23 cellular contexts compared by ENCODE assay signal in genomic region chr16:88523381-88524159, GRCh38. TPM values are rescaled to one million over a fixed set of nuclear protein-coding genes. Genes with fewer than 3 reads are reported as not detected.
DNase-seq lines count a peak whose midpoint lies in the region; ATAC-seq, FAIRE-seq and TF ChIP-seq lines count a peak whose summit lies in the region.
"Had no signal": no experiment of that assay in that cellular context is flagged by ENCODE, and none has a peak within 500 bp of the region (broad histone marks: within the 10 kb centered on the region; RNA-seq: fewer than 3 reads in every experiment).

No MANE protein-coding gene starts in this region.

- no peak overlapping the region for H2BK20ac ChIP-seq in H1 (ENCODE audit: low read length)

- H3K9ac ChIP-seq in NT2/D1 (ENCODE audit: insufficient read length, low read depth) (peak overlapping the region; percentile 42), H1 (replicated peaks in 1 of 4; ENCODE audit: extremely low read depth in 1 of 4, low read depth in 3 of 4, low read length in 3 of 4) (no peak overlapping the region)

- no peak overlapping the region for H3K56ac ChIP-seq in H1 (replicated peaks; ENCODE audit: insufficient read length, low read depth, low read length)

- POLR2A ChIA-PET in H1 (lab: Charles Lee; ENCODE audit: partially characterized antibody), result interaction anchor here (1.1 kb wide), 1 partner anchor 26 kb away, joined by 3 read pairs; no protein-coding TSS in a partner anchor

- H3K36me3 ChIP-seq in NT2/D1 (ENCODE audit: insufficient read depth, insufficient read length, low read length) (peaks cover 3% of the 10 kb centered on the region), H1 (ENCODE audit: control insufficient read depth in 2 of 4, insufficient read depth in 4 of 4, low read length in 3 of 4) (no peaks in the 10 kb centered on the region), ovary (no peaks in the 10 kb centered on the region)

- H3K4ac ChIP-seq in H1 (replicated peaks; ENCODE audit: insufficient read length, low read depth, low read length), result no peak overlapping the region

- no peaks in the 10 kb centered on the region for H3K79me1 ChIP-seq in H1 (ENCODE audit: low read depth, low read length)

- H3K9me3 ChIP-seq in NT2/D1 (ENCODE audit: insufficient read depth, low read length) (no peaks in the 10 kb centered on the region), H1 (ENCODE audit: insufficient read depth in 2 of 2, low read depth in 1 of 2, low read length in 1 of 2) (no peaks in the 10 kb centered on the region), ovary (no peaks in the 10 kb centered on the region)

- H3K14ac ChIP-seq in H1 (ENCODE audit: insufficient read length), result no peak overlapping the region

- H4K5ac ChIP-seq in H1 (ENCODE audit: insufficient read length, low read depth, low read length), result no peak overlapping the region

- H2AFZ ChIP-seq in H1 (ENCODE audit: low read length), result no peak overlapping the region

- no peak overlapping the region for H2BK5ac ChIP-seq in H1 (ENCODE audit: low read depth, low read length)

- H3K27me3 ChIP-seq in NT2/D1 (ENCODE audit: insufficient read depth, insufficient read length) (no peaks in the 10 kb centered on the region), H1 (replicated peaks in 1 of 4; ENCODE audit: control insufficient read depth in 3 of 4, extremely low read depth in 1 of 4, insufficient read depth in 3 of 4, low read length in 3 of 4) (no peaks in the 10 kb centered on the region), ovary (no peaks in the 10 kb centered on the region)

- no peak for TF ChIP-seq EP300 in H1 (IDR thresholded peaks at IDR 0.05; ENCODE audit: borderline replicate concordance in 1 of 2, low read depth in 2 of 2, low read length in 2 of 2)
- no peak for TF ChIP-seq EP300 in ovary (IDR thresholded peaks at IDR 0.05)

- H3K4me1 ChIP-seq in NT2/D1 (ENCODE audit: insufficient read depth, insufficient read length) (peaks cover 13% of the 10 kb centered on the region), H1 (replicated peaks in 1 of 4; ENCODE audit: control insufficient read depth in 3 of 4, insufficient read depth in 4 of 4, low read length in 3 of 4) (peaks cover 0 to 15% (median 7%) of the 10 kb centered on the region in 4 experiments; a peak in 5 of 7 replicates), ovary (ENCODE audit: insufficient read depth) (peaks cover 11% of the 10 kb centered on the region)

- DNase-seq in left ventricle myocardium superior (peak; percentile 30), left cardiac atrium (no peak), NT2/D1 (ENCODE audit: low read depth, low spot score) (no peak), H1 (ENCODE audit: low read depth in 1 of 2, low spot score in 2 of 2) (no peak), ovary (peak in 3 of 5 donors; percentile 63 to 69 (median 64)), NCI-H187 (lab: John Stamatoyannopoulos, UW) (no peak), GOT3 (lab: John Stamatoyannopoulos, UW) (no peak)
- DNase-seq: 8988T; ACHN; CD4-positive, alpha-beta T cell; GDM1; H9; KG1; MM.1S; NCI-H2029 treated with DMSO at 0.1 percent for 48 hours; NCI-H2227 treated with DMSO at 0.1 percent for 48 hours; NCI-H526 treated with DMSO at 0.1 percent for 48 hours; SHP77 treated with DMSO at 0.1 percent for 48 hours had no signal

- no peak overlapping the region for H2AK5ac ChIP-seq in H1 (ENCODE audit: low read depth, low read length)

- H3K27ac ChIP-seq in H1 (ENCODE audit: low read depth, low read length) (no peak overlapping the region), ovary (peak overlapping the region in 1 of 2 donors; percentile 3)

- no peak overlapping the region for H2BK15ac ChIP-seq in H1 (ENCODE audit: low read length)

- no peak overlapping the region for H3K18ac ChIP-seq in H1 (ENCODE audit: extremely low read depth, low read length)

- no peak overlapping the region for H2BK12ac ChIP-seq in H1 (ENCODE audit: low read depth, low read length)

- 89% methylated on average over 23 of the region's 45 CpGs; no CpG with 5 or more reads in 1 of the 2 experiments for WGBS in H1 (ENCODE audit: extremely low coverage in 1 of 2, insufficient coverage in 1 of 2, insufficient read length in 1 of 2, insufficient replicate concordance in 2 of 2, low coverage in 1 of 2, low lambda C conversion rate in 2 of 2, missing lambda C conversion rate in 1 of 2), 2 experiments
- 9 to 28% (median 11%) methylated on average over 38 to 45 of the region's 45 CpGs for WGBS in ovary, 3 donors

- intact Hi-C loops in left ventricle myocardium superior (cut with micrococcal nuclease) (no loop called here), left cardiac atrium (cut with DNase I) (no loop called here), ovary (cut with DNase I) (no loop called here)

- H3K79me2 ChIP-seq in H1 (ENCODE audit: control insufficient read depth in 1 of 2, insufficient read depth in 2 of 2, low read length in 2 of 2), result no peaks in the 10 kb centered on the region

- H4K8ac ChIP-seq in H1 (ENCODE audit: extremely low read depth, insufficient read depth, low read length), result peak overlapping the region; percentile 51; the same call in 1 of the 2 replicates

- H3K23me2 ChIP-seq in H1 (ENCODE audit: low read depth, low read length), result peaks cover 24% of the 10 kb centered on the region; the same call in 1 of the 2 replicates

- no peak overlapping the region for H3K23ac ChIP-seq in H1 (ENCODE audit: insufficient read length)

- CTCF ChIA-PET in H1 (lab: Charles Lee; ENCODE audit: partially characterized antibody), result interaction anchor here (2.0 to 4.6 kb wide), 2 partner anchors 35 to 79 kb away, joined by 9 to 21 read pairs; no protein-coding TSS in a partner anchor

- TF ChIP-seq RAD21 in H1 (IDR thresholded peaks at IDR 0.05 in 1 of 2, conservative IDR thresholded peaks at IDR 0.05 in 1 of 2; ENCODE audit: low read depth in 2 of 2, low read length in 2 of 2), result no peak

- H4K91ac ChIP-seq in H1 (replicated peaks; ENCODE audit: insufficient read length, low read length), result no peak overlapping the region

- no peak overlapping the region for H2BK120ac ChIP-seq in H1 (replicated peaks; ENCODE audit: low read depth, low read length)

- no peak for ATAC-seq in left ventricle myocardium superior
- ATAC-seq in left cardiac atrium, result no peak
- ATAC-seq in HG03439 (IDR thresholded peaks at IDR 0.05; ENCODE audit: unreplicated experiment), result no peak
- ATAC-seq: GM12878, Panc1 had no signal

- TF ChIP-seq CTCF in H1 (IDR thresholded peaks at IDR 0.05; ENCODE audit: control extremely low read depth in 1 of 3, insufficient read depth in 1 of 3, low read depth in 1 of 3, low read length in 3 of 3) (no peak), ovary (IDR thresholded peaks at IDR 0.05) (no peak)

- H3K4me3 ChIP-seq in NT2/D1 (ENCODE audit: insufficient read length, low read depth), result no peak overlapping the region
- no peak overlapping the region for H3K4me3 ChIP-seq in H1 (ENCODE audit: extremely low read depth in 1 of 4, insufficient read depth in 2 of 4, low read depth in 3 of 4, low read length in 4 of 4)
- no peak overlapping the region for H3K4me3 ChIP-seq in ovary
- H3K4me3 ChIP-seq: GM12878 had no signal

- H4K20me1 ChIP-seq in H1 (replicated peaks in 1 of 2; ENCODE audit: control insufficient read depth in 1 of 2, insufficient read depth in 2 of 2, low read length in 2 of 2), result peaks cover 1 to 12% of the 10 kb centered on the region in 2 experiments

- TF ChIP-seq POLR2A in H1 (IDR thresholded peaks at IDR 0.05; ENCODE audit: control extremely low read depth in 1 of 2, low read depth in 2 of 2, low read length in 2 of 2) (no peak), ovary (IDR thresholded peaks at IDR 0.05) (no peak)

- no peak for FAIRE-seq in H1 (lab: Jason Lieb, UNC)
- FAIRE-seq: D721Med, GM12878, GM19239 had no signal

- H3K4me2 ChIP-seq in H1 (ENCODE audit: insufficient read depth in 1 of 2, low read depth in 2 of 2, low read length in 2 of 2), result no peak overlapping the region

TF ChIP-seq in H1, 55 proteins besides CTCF, POLR2A, EP300 and RAD21:
- TF ChIP-seq CTBP2 (IDR thresholded peaks at IDR 0.05; ENCODE audit: borderline replicate concordance, insufficient read depth, insufficient read length, low read length) (no peak), EGR1 (IDR thresholded peaks at IDR 0.05; ENCODE audit: borderline replicate concordance, low read depth, low read length) (no peak), SP4 (IDR thresholded peaks at IDR 0.05; ENCODE audit: low read length) (no peak), KDM5A (IDR thresholded peaks at IDR 0.05; ENCODE audit: low read length) (no peak), SAP30 (IDR thresholded peaks at IDR 0.05; ENCODE audit: insufficient read depth, insufficient replicate concordance, low read length) (no peak), SRF (IDR thresholded peaks at IDR 0.05; ENCODE audit: low read depth, low read length) (no peak), ZNF274 (IDR thresholded peaks at IDR 0.05; ENCODE audit: borderline replicate concordance, extremely low read depth, low read length) (no peak), CHD1 (IDR thresholded peaks at IDR 0.05; ENCODE audit: low read depth, low read length) (no peak), BCL11A (IDR thresholded peaks at IDR 0.05; ENCODE audit: low read depth in 2 of 2, low read length in 2 of 2) (no peak), SUZ12 (IDR thresholded peaks at IDR 0.05; ENCODE audit: low read length) (no peak), PHF8 (conservative IDR thresholded peaks at IDR 0.05; ENCODE audit: low read depth, low read length) (no peak), SIRT6 (IDR thresholded peaks at IDR 0.05; ENCODE audit: low read length) (no peak), NANOG (IDR thresholded peaks at IDR 0.05; ENCODE audit: insufficient read depth, low read depth, low read length, poor library complexity, severe bottlenecking) (no peak), BACH1 (IDR thresholded peaks at IDR 0.05; ENCODE audit: low read length) (no peak)
- TF ChIP-seq, protein P1, sequence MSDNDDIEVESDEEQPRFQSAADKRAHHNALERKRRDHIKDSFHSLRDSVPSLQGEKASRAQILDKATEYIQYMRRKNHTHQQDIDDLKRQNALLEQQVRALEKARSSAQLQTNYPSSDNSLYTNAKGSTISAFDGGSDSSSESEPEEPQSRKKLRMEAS (IDR thresholded peaks at IDR 0.05), result no peak

RNA-seq across cellular contexts. Expression of gene ZC3H18, which starts 46.6 kb away (rescaled TPM):
- 23.9 TPM for total RNA-seq in left ventricle myocardium superior
- total RNA-seq in left cardiac atrium, result 10 to 100 TPM; 23.1 to 25.3 TPM
- total RNA-seq in H1 (2021; fragmentation: NEBNext Ultra II Directional; extraction: Animal tissue kit (Norgen Biotek cat#: 25700)), result 70.3 and 73.2 TPM in 2 replicates
- 12.1 and 19.2 TPM in 2 replicates for polyA plus RNA-seq in H1 (2011; rRNA removed)
- polyA plus RNA-seq in H1 (2011; cell fraction: cytosol; rRNA removed), result 17.0 TPM
- polyA plus RNA-seq in H1 (2011; cell fraction: nucleus; rRNA removed), result 42.7 TPM
- 44.2 to 48.4 TPM (median 46.4 TPM) in 4 replicates for polyA plus RNA-seq in H1 (2012, experiment 1 of 2)
- 35.2 TPM for polyA plus RNA-seq in H1 (2012, experiment 2 of 2)
- 47.2 TPM for polyA plus RNA-seq in H1 (2013, experiment 1 of 2)
- polyA plus RNA-seq in H1 (2013, experiment 2 of 2), result 44.5 TPM
- polyA minus RNA-seq in H1 (2011; rRNA and poly(A)+ RNA removed), result 6.4 and 11.1 TPM in 2 replicates
- polyA minus RNA-seq in H1 (2011; cell fraction: cytosol; rRNA and poly(A)+ RNA removed), result 19.7 TPM
- polyA minus RNA-seq in H1 (2011; cell fraction: nucleus; rRNA and poly(A)+ RNA removed), result 18.5 TPM
- total RNA-seq in ovary, result 10 to 100 TPM; 16.0 to 40.4 (median 36.5) TPM
- 10 to 100 TPM; 17.1 to 25.3 TPM for polyA plus RNA-seq in ovary

Comparison
In these comparisons a context has a peak if more than half of its experiments do, and no peak if none do; other contexts are left out.
1. DNase-seq: peak in left ventricle myocardium superior (single experiment) and ovary (3 of 5); none in left cardiac atrium (single experiment), NT2/D1 (single experiment), H1 (0 of 2), NCI-H187 (0 of 2) and GOT3 (single experiment).